13 cellular contexts compared by ENCODE assay signal in genomic region chr10:15201589-15202300, GRCh38. TPM values are rescaled to one million over a fixed set of nuclear protein-coding genes. Genes with fewer than 3 reads are reported as not detected.
DNase-seq lines count a peak whose midpoint lies in the region; ATAC-seq and TF ChIP-seq lines count a peak whose summit lies in the region.
"Had no signal": no experiment of that assay in that cellular context is flagged by ENCODE, and none has a peak within 500 bp of the region (broad histone marks: within the 10 kb centered on the region; RNA-seq: fewer than 3 reads in every experiment).

No MANE protein-coding gene starts in this region.

- CTCF ChIA-PET in HCT116 (lab: Charles Lee) = no interaction called here

- DNase-seq in HCT116 (ENCODE audit: low read depth, low spot score) (peak; percentile 26), SW 1271 (lab: John Stamatoyannopoulos, UW) (peak; percentile 7 to 53), fibroblast of mammary gland (ENCODE audit: low read depth) (peak; percentile 38), smooth muscle cell (lab: John Stamatoyannopoulos, UW; ENCODE audit: unreplicated experiment) (no peak), NCI-H1092 treated with DMSO at 0.1 percent for 48 hours (lab: John Stamatoyannopoulos, UW) (no peak), testis (no peak)
- DNase-seq: activated CD4-positive, alpha-beta T cell treated with anti-CD3 and anti-CD28 coated beads, Interleukin-2, amount 50 U/mL, for 1 hour; NCI-H526; ovary; stimulated activated CD4-positive, alpha-beta T cell treated with anti-CD3 and anti-CD28 coated beads, Interleukin-4, amount 100 ng/mL, for 1 hour; stimulated activated naive CD8-positive, alpha-beta T cell treated with anti-CD3 and anti-CD28 coated beads, Interleukin-15, amount 100 ng/mL, for 72 hours had no signal

- TF ChIP-seq POLR2A in HCT116 (IDR thresholded peaks at IDR 0.05; ENCODE audit: borderline replicate concordance, extremely low read depth, insufficient read depth, insufficient read length) = no peak
- TF ChIP-seq POLR2A in testis (IDR thresholded peaks at IDR 0.05) = no peak

- H3K4me2 ChIP-seq in HCT116 (ENCODE audit: low read length) (peak overlapping the region; percentile 74), smooth muscle cell (peak overlapping the region; percentile 17)

- no peaks in the 10 kb centered on the region for H3K27me3 ChIP-seq in HCT116 (ENCODE audit: insufficient read depth, low read length)
- H3K27me3 ChIP-seq in smooth muscle cell (ENCODE audit: low read depth) = no peaks in the 10 kb centered on the region
- H3K27me3 ChIP-seq in testis = no peaks in the 10 kb centered on the region
- H3K27me3 ChIP-seq: ovary had no signal

- H3K9me2 ChIP-seq in HCT116 (ENCODE audit: insufficient read depth) = no peaks in the 10 kb centered on the region

- H3F3A ChIP-seq in smooth muscle cell (ENCODE audit: low read depth) = no peaks in the 10 kb centered on the region

- WGBS in smooth muscle cell (ENCODE audit: low lambda C conversion rate) = 49% methylated on average over 6 of the region's 6 CpGs
- WGBS in testis, 2 donors = 75 to 78% methylated on average over 6 of the region's 6 CpGs

- no TSS peak for BruUV-seq in HCT116 (replicated peaks; lab: Mats Ljungman, UMichigan)

- H2AFZ ChIP-seq in HCT116 (ENCODE audit: low read depth, low read length, poor library complexity, severe bottlenecking) = peak overlapping the region; percentile 20
- no peak overlapping the region for H2AFZ ChIP-seq in smooth muscle cell (ENCODE audit: low read depth)

- H3K4me1 ChIP-seq in HCT116 (ENCODE audit: control insufficient read depth in 1 of 2, insufficient read depth in 2 of 2, low read length in 2 of 2) (peaks cover 46 to 84% of the 10 kb centered on the region in 2 experiments), smooth muscle cell (ENCODE audit: low read depth) (peaks cover 3% of the 10 kb centered on the region), testis (no peaks in the 10 kb centered on the region)

- H3K9me3 ChIP-seq in HCT116 (ENCODE audit: control insufficient read depth in 1 of 2, insufficient read depth in 1 of 2, low read depth in 1 of 2, low read length in 2 of 2) (no peaks in the 10 kb centered on the region), smooth muscle cell (replicated peaks; ENCODE audit: low read depth) (no peaks in the 10 kb centered on the region), testis (no peaks in the 10 kb centered on the region)
- H3K9me3 ChIP-seq: ovary had no signal

- H3K27ac ChIP-seq in HCT116 (ENCODE audit: low read depth, low read length) (peak overlapping the region; percentile 91), smooth muscle cell (ENCODE audit: low read depth) (peak overlapping the region; percentile 54), testis (no peak overlapping the region)
- H3K27ac ChIP-seq: HL-60, ovary had no signal

- ATAC-seq in HCT116 (peak; percentile 46), HG02610 (IDR thresholded peaks at IDR 0.05; ENCODE audit: unreplicated experiment) (no peak)
- ATAC-seq: stimulated activated naive CD8-positive, alpha-beta T cell treated with anti-CD3 and anti-CD28 coated beads, Interleukin-15, amount 100 ng/mL, for 72 hours had no signal

- RAD21 ChIA-PET in HCT116 (lab: Charles Lee; ENCODE audit: low non-redundant PET in 1 of 2, low total read pairs in 2 of 2, uncharacterized antibody in 2 of 2, unreplicated experiment in 2 of 2) = interaction anchor here in 1 of 2 experiments (1.2 kb wide), 1 partner anchor 88 kb away, joined by 3 read pairs; no protein-coding TSS in a partner anchor

- TF ChIP-seq CTCF in HCT116 (IDR thresholded peaks at IDR 0.05 in 2 of 3, conservative IDR thresholded peaks at IDR 0.05 in 1 of 3; ENCODE audit: borderline replicate concordance in 1 of 3, insufficient read depth in 1 of 3, low read depth in 2 of 3, low read length in 2 of 3) (no peak), fibroblast of mammary gland (conservative IDR thresholded peaks at IDR 0.05; ENCODE audit: control insufficient read depth, insufficient read depth, low read depth, low read length) (no peak), smooth muscle cell (IDR thresholded peaks at IDR 0.05; ENCODE audit: borderline replicate concordance, insufficient read depth, poor library complexity, severe bottlenecking) (no peak), testis (IDR thresholded peaks at IDR 0.05) (no peak)

- H4K20me1 ChIP-seq in HCT116 (ENCODE audit: insufficient read depth) (no peaks in the 10 kb centered on the region), smooth muscle cell (ENCODE audit: low read depth) (no peaks in the 10 kb centered on the region)

- H3K9ac ChIP-seq in HCT116 (ENCODE audit: low read length) = peak overlapping the region; percentile 66
- H3K9ac ChIP-seq in smooth muscle cell (ENCODE audit: low read depth) = peak overlapping the region; percentile 23

- H3K79me2 ChIP-seq in HCT116 (ENCODE audit: insufficient read depth, low read length) = no peaks in the 10 kb centered on the region
- no peaks in the 10 kb centered on the region for H3K79me2 ChIP-seq in smooth muscle cell (ENCODE audit: low read depth)

- H3K4me3 ChIP-seq in HCT116 (replicated peaks in 1 of 2; ENCODE audit: low read depth in 1 of 2, low read length in 2 of 2) (peak overlapping the region; percentile 11 to 36; a peak in 3 of 4 replicates), fibroblast of mammary gland (ENCODE audit: control insufficient read depth, low read depth, low read length) (no peak overlapping the region), smooth muscle cell (no peak overlapping the region), testis (no peak overlapping the region)
- H3K4me3 ChIP-seq: ovary had no signal

- TF ChIP-seq RAD21 in HCT116 (IDR thresholded peaks at IDR 0.05; ENCODE audit: low read depth) = no peak

- H3K36me3 ChIP-seq in HCT116 (ENCODE audit: control insufficient read depth in 1 of 2, insufficient read depth in 2 of 2, low read length in 2 of 2) (0 out of 4 replicates have a peak, but pooled peaks cover 0 to 5% of the 10 kb centered on the region in 2 experiments), smooth muscle cell (ENCODE audit: low read depth) (no peaks in the 10 kb centered on the region), testis (ENCODE audit: low read depth, missing control alignments) (no peaks in the 10 kb centered on the region)
- H3K36me3 ChIP-seq: ovary had no signal

- POLR2A ChIA-PET in HCT116 (lab: Charles Lee) = interaction anchor here (0.8 kb wide), 1 partner anchor 33 kb away, joined by 3 read pairs; the partner anchor contains the start of gene NMT2

- intact Hi-C loops in HCT116 (cut with micrococcal nuclease) (loop anchor here (5.0 kb wide), 1 partner anchor 34 kb away; the partner anchor contains the start of gene NMT2), testis (cut with DNase I; ENCODE audit: low total_unique reads) (no loop called here)

TF ChIP-seq in HCT116, 20 proteins besides CTCF, POLR2A, EP300 and RAD21:
- TF ChIP-seq FOSL1 (IDR thresholded peaks at IDR 0.05; ENCODE audit: low read depth) (peak; percentile 61; the same call in 1 of the 2 replicates), JUND (IDR thresholded peaks at IDR 0.05) (peak; percentile 53; the same call in 1 of the 2 replicates), SP1 (IDR thresholded peaks at IDR 0.05; ENCODE audit: low read depth) (peak; percentile 36; the same call in 1 of the 2 replicates), SRF (IDR thresholded peaks at IDR 0.05; ENCODE audit: low read depth) (no peak)
TF ChIP-seq in HCT116: peak in this region for 3.

RNA-seq across cellular contexts. Expression of gene NMT2, which starts 33.3 kb away (rescaled TPM):
- total RNA-seq in HCT116 (2021; ENCODE audit: unreplicated experiment) = 26.1 TPM
- polyA plus RNA-seq in HCT116 (2012) = 12.1 and 13.1 TPM in 2 replicates
- total RNA-seq in smooth muscle cell = 9.4 and 15.4 TPM in 2 replicates
- 7.4 and 9.5 TPM in 2 replicates for polyA plus RNA-seq in smooth muscle cell
- total RNA-seq in testis = 10 to 100 TPM; 56.6 to 68.3 TPM
- 35.8 TPM for polyA plus RNA-seq in testis (ENCODE audit: insufficient read depth, low read depth, low replicate concordance)

Comparison
In these comparisons a context has a peak if more than half of its experiments do, and no peak if none do; other contexts are left out.
1. DNase-seq: peak in HCT116 (single experiment), SW 1271 (2 of 2) and fibroblast of mammary gland (single experiment); none in smooth muscle cell (single experiment), NCI-H1092 treated with DMSO at 0.1 percent for 48 hours (single experiment) and testis (single experiment).
2. H3K27ac ChIP-seq: peak in HCT116 (single experiment) and smooth muscle cell (single experiment); none in testis (0 of 2).
3. H3K4me3 ChIP-seq: peak in HCT116 (2 of 2); none in fibroblast of mammary gland (single experiment), smooth muscle cell (single experiment) and testis (0 of 2).